11 cellular contexts compared by ENCODE assay signal in genomic region chr17:27576429-27577123, GRCh38. TPM values are rescaled to one million over a fixed set of nuclear protein-coding genes. Genes with fewer than 3 reads are reported as not detected.
A peak's percentile ranks its signal among the peaks of the same experiment; 100 is the strongest.
DNase-seq lines count a peak whose midpoint lies in the region; ATAC-seq and TF ChIP-seq lines count a peak whose summit lies in the region.
"Had no signal": no experiment of that assay in that cellular context is flagged by ENCODE, and none has a peak within 500 bp of the region (broad histone marks: within the 10 kb centered on the region; RNA-seq: fewer than 3 reads in every experiment).

No MANE protein-coding gene starts in this region.

- no peaks in the 10 kb centered on the region for H3K27me3 Mint-ChIP-seq in stimulated activated naive CD8-positive, alpha-beta T cell treated with anti-CD3 and anti-CD28 coated beads, Interleukin-15, Interleukin-2, amounts not matched to agents 100 ng/mL and 50 ng/mL, for 24 hours
- H3K27me3 Mint-ChIP-seq in stimulated activated naive CD8-positive, alpha-beta T cell treated with anti-CD3 and anti-CD28 coated beads, Interleukin-15, amount 100 ng/mL, for 72 hours = no peaks in the 10 kb centered on the region
- H3K27me3 Mint-ChIP-seq in brain (no peaks in the 10 kb centered on the region), natural killer cell (ENCODE audit: low read depth in 2 of 2) (no peaks in the 10 kb centered on the region)
- H3K27me3 Mint-ChIP-seq: activated B cell treated with CpG ODN at 0.5 μM for 24 hours had no signal

- H3K27ac Mint-ChIP-seq in stimulated activated naive CD8-positive, alpha-beta T cell treated with anti-CD3 and anti-CD28 coated beads, Interleukin-15, Interleukin-2, amounts not matched to agents 100 ng/mL and 50 ng/mL, for 24 hours = peak overlapping the region; percentile 63
- H3K27ac Mint-ChIP-seq in stimulated activated naive CD8-positive, alpha-beta T cell treated with anti-CD3 and anti-CD28 coated beads, Interleukin-15, amount 100 ng/mL, for 72 hours = peak overlapping the region in 1 of 2 donors; percentile 84
- H3K27ac Mint-ChIP-seq in brain (peak overlapping the region; percentile 4 to 98 (median 50)), natural killer cell (peak overlapping the region; percentile 25 to 59)
- H3K27ac Mint-ChIP-seq: activated B cell treated with CpG ODN at 0.5 μM for 24 hours had no signal

- no peaks in the 10 kb centered on the region for H3K9me3 Mint-ChIP-seq in stimulated activated naive CD8-positive, alpha-beta T cell treated with anti-CD3 and anti-CD28 coated beads, Interleukin-15, Interleukin-2, amounts not matched to agents 100 ng/mL and 50 ng/mL, for 24 hours
- H3K9me3 Mint-ChIP-seq in stimulated activated naive CD8-positive, alpha-beta T cell treated with anti-CD3 and anti-CD28 coated beads, Interleukin-15, amount 100 ng/mL, for 72 hours = no peaks in the 10 kb centered on the region
- H3K9me3 Mint-ChIP-seq in brain = no peaks in the 10 kb centered on the region
- no peaks in the 10 kb centered on the region for H3K9me3 Mint-ChIP-seq in natural killer cell
- H3K9me3 Mint-ChIP-seq: activated B cell treated with CpG ODN at 0.5 μM for 24 hours had no signal

- no peak overlapping the region for H3K4me3 Mint-ChIP-seq in stimulated activated naive CD8-positive, alpha-beta T cell treated with anti-CD3 and anti-CD28 coated beads, Interleukin-15, Interleukin-2, amounts not matched to agents 100 ng/mL and 50 ng/mL, for 24 hours
- H3K4me3 Mint-ChIP-seq in stimulated activated naive CD8-positive, alpha-beta T cell treated with anti-CD3 and anti-CD28 coated beads, Interleukin-15, amount 100 ng/mL, for 72 hours = no peak overlapping the region
- H3K4me3 Mint-ChIP-seq in brain = peak overlapping the region in 2 of 5 experiments; percentile 17 to 36
- no peak overlapping the region for H3K4me3 Mint-ChIP-seq in natural killer cell
- H3K4me3 Mint-ChIP-seq: activated B cell treated with CpG ODN at 0.5 μM for 24 hours had no signal

- H3K4me1 Mint-ChIP-seq in stimulated activated naive CD8-positive, alpha-beta T cell treated with anti-CD3 and anti-CD28 coated beads, Interleukin-15, Interleukin-2, amounts not matched to agents 100 ng/mL and 50 ng/mL, for 24 hours (ENCODE audit: low read depth) = peaks cover 92% of the 10 kb centered on the region
- peaks cover 100% of the 10 kb centered on the region for H3K4me1 Mint-ChIP-seq in stimulated activated naive CD8-positive, alpha-beta T cell treated with anti-CD3 and anti-CD28 coated beads, Interleukin-15, amount 100 ng/mL, for 72 hours
- H3K4me1 Mint-ChIP-seq in brain = peaks cover 83% of the 10 kb centered on the region
- peaks cover 63 to 68% of the 10 kb centered on the region in 2 donors for H3K4me1 Mint-ChIP-seq in natural killer cell

- no peak for ATAC-seq in stimulated activated naive CD8-positive, alpha-beta T cell treated with anti-CD3 and anti-CD28 coated beads, Interleukin-15, amount 100 ng/mL, for 72 hours
- ATAC-seq in natural killer cell (no peak), left colon (no peak), HG03342 (IDR thresholded peaks at IDR 0.05; ENCODE audit: unreplicated experiment) (no peak)

- intact Hi-C loops in natural killer cell (cut with micrococcal nuclease) = loop anchor here (5.0 kb wide), 1 partner anchor 119 kb away; the partner anchor contains the start of gene KSR1
- intact Hi-C loops in left colon (cut with DNase I, micrococcal nuclease) = no loop called here

- no peak for DNase-seq in stimulated activated naive CD8-positive, alpha-beta T cell treated with anti-CD3 and anti-CD28 coated beads, Interleukin-15, amount 100 ng/mL, for 72 hours
- DNase-seq in natural killer cell (no peak), KG1 (lab: John Stamatoyannopoulos, UW) (no peak), left colon (no peak), HPDE6-E6E7 (ENCODE audit: extremely low spot score) (no peak)
- DNase-seq: activated B cell treated with CpG ODN at 0.5 μM for 24 hours; NCI-H1930; stimulated activated CD8-positive, alpha-beta memory T cell treated with anti-CD3 and anti-CD28 coated beads, Interleukin-4, amount 100 ng/mL, for 48 hours had no signal

- no peak for TF ChIP-seq CTCF in brain (conservative IDR thresholded peaks at IDR 0.05)
- no peak for TF ChIP-seq CTCF in natural killer cell (IDR thresholded peaks at IDR 0.05)

- H3K36me3 Mint-ChIP-seq in stimulated activated naive CD8-positive, alpha-beta T cell treated with anti-CD3 and anti-CD28 coated beads, Interleukin-15, Interleukin-2, amounts not matched to agents 100 ng/mL and 50 ng/mL, for 24 hours (ENCODE audit: low read depth) = peaks cover 57% of the 10 kb centered on the region
- no peaks in the 10 kb centered on the region for H3K36me3 Mint-ChIP-seq in brain
- no peaks in the 10 kb centered on the region for H3K36me3 Mint-ChIP-seq in natural killer cell

RNA-seq across cellular contexts. Expression of gene LGALS9, which starts 54.4 kb away (rescaled TPM):
- polyA plus RNA-seq in brain (ENCODE audit: insufficient read depth, low read depth, low replicate concordance) = 17.5 TPM
- total RNA-seq in natural killer cell (100 to 1,000 TPM in 2 of 3 donors, 10 to 100 TPM in 1; 83.4 to 142 (median 102) TPM), left colon (100 to 1,000 TPM; 230 to 514 TPM)
